Comparison of ENCODE assay signal across 24 cellular contexts in genomic region chr5:131222731-131223130, GRCh38.
"Had no signal": no experiment of that assay in that cellular context is flagged by ENCODE, and none has a peak within 500 bp of the region (broad histone marks: within the 10 kb centered on the region; RNA-seq: fewer than 3 reads in every experiment).

No MANE protein-coding gene starts in this region.

- H3K36me3 Mint-ChIP-seq: activated naive CD8-positive, alpha-beta T cell; naive thymus-derived CD8-positive, alpha-beta T cell; WTC11 had no signal

- H3K4me3 Mint-ChIP-seq: activated CD4-positive, alpha-beta T cell treated with anti-CD3 and anti-CD28 coated beads for 36 hours; activated CD8-positive, alpha-beta memory T cell treated with anti-CD3 and anti-CD28 coated beads, Interleukin-2, amount 10 ng/mL, durations not matched to agents 7 days and 5 days; activated naive CD8-positive, alpha-beta T cell; activated T-helper 1 cell treated with anti-CD3 and anti-CD28 coated beads, Interleukin-12 subunit alpha, Interleukin-12 subunit beta, Interleukin-2, Interleukin-4 antibody, amounts not matched to agents 30 ng/mL and 10 ng/mL and 1 ng/mL, durations not matched to agents 14 hours and 24 hours and 36 hours; naive thymus-derived CD8-positive, alpha-beta T cell; WTC11 had no signal

- H3K9me3 ChIP-seq: breast epithelium, gastroesophageal sphincter, left ventricle myocardium inferior, spleen, testis, uterus had no signal

- H3K27ac Mint-ChIP-seq: activated CD4-positive, alpha-beta T cell treated with anti-CD3 and anti-CD28 coated beads for 36 hours; activated CD8-positive, alpha-beta memory T cell treated with anti-CD3 and anti-CD28 coated beads, Interleukin-2, amount 10 ng/mL, durations not matched to agents 7 days and 5 days; activated naive CD8-positive, alpha-beta T cell; activated T-helper 1 cell treated with anti-CD3 and anti-CD28 coated beads, Interleukin-12 subunit alpha, Interleukin-12 subunit beta, Interleukin-2, Interleukin-4 antibody, amounts not matched to agents 30 ng/mL and 10 ng/mL and 1 ng/mL, durations not matched to agents 14 hours and 24 hours and 36 hours; WTC11 had no signal

- H3K4me3 ChIP-seq: breast epithelium, gastroesophageal sphincter, left ventricle myocardium inferior, spleen, testis, uterus had no signal

- H3K4me1 Mint-ChIP-seq: WTC11 had no signal

- DNase-seq: activated CD4-positive, alpha-beta T cell treated with anti-CD3 and anti-CD28 coated beads for 36 hours; activated CD4-positive, alpha-beta T cell treated with anti-CD3 and anti-CD28 coated beads, Interleukin-2, amount 50 U/mL, for 48 hours; activated CD8-positive, alpha-beta memory T cell treated with anti-CD3 and anti-CD28 coated beads, Interleukin-2, amount 10 ng/mL, durations not matched to agents 7 days and 5 days; activated gamma-delta T cell treated with Interleukin-2 at 50 U/mL for 16 hours; activated T-cell treated with anti-CD3 and anti-CD28 coated beads for 4 hours; amniotic stem cell; cerebellar nuclear complex; cortex of kidney; left ventricle myocardium inferior; naive thymus-derived CD8-positive, alpha-beta T cell; retina; spleen; stimulated activated CD4-positive, alpha-beta T cell treated with anti-CD3 and anti-CD28 coated beads, Interleukin-4, amount 100 ng/mL, for 1 hour; stimulated activated naive CD4-positive, alpha-beta T cell; T1000; testis; trophoblast cell; uterus had no signal

- H3K27ac ChIP-seq: breast epithelium, epithelial cell of prostate, gastroesophageal sphincter, left ventricle myocardium inferior, testis, uterus had no signal

- H3K9me3 Mint-ChIP-seq: activated T-helper 1 cell treated with anti-CD3 and anti-CD28 coated beads, Interleukin-12 subunit alpha, Interleukin-12 subunit beta, Interleukin-2, Interleukin-4 antibody, amounts not matched to agents 30 ng/mL and 10 ng/mL and 1 ng/mL, durations not matched to agents 14 hours and 24 hours and 36 hours; naive thymus-derived CD8-positive, alpha-beta T cell; WTC11 had no signal

- H3K27me3 ChIP-seq: breast epithelium, gastroesophageal sphincter, spleen, testis, uterus had no signal

- H3K4me1 ChIP-seq: breast epithelium, left ventricle myocardium inferior, uterus had no signal

- ATAC-seq: activated CD4-positive, alpha-beta T cell treated with anti-CD3 and anti-CD28 coated beads for 36 hours; activated CD8-positive, alpha-beta memory T cell treated with anti-CD3 and anti-CD28 coated beads, Interleukin-2, amount 10 ng/mL, durations not matched to agents 7 days and 5 days; gastroesophageal sphincter; naive thymus-derived CD8-positive, alpha-beta T cell; WTC11 had no signal

- H3K36me3 ChIP-seq: breast epithelium, gastroesophageal sphincter, left ventricle myocardium inferior, spleen, uterus had no signal

- H3K27me3 Mint-ChIP-seq: activated CD4-positive, alpha-beta T cell treated with anti-CD3 and anti-CD28 coated beads for 36 hours; activated CD8-positive, alpha-beta memory T cell treated with anti-CD3 and anti-CD28 coated beads, Interleukin-2, amount 10 ng/mL, durations not matched to agents 7 days and 5 days; activated naive CD8-positive, alpha-beta T cell; naive thymus-derived CD8-positive, alpha-beta T cell had no signal
